In the genomic region with DNA sequence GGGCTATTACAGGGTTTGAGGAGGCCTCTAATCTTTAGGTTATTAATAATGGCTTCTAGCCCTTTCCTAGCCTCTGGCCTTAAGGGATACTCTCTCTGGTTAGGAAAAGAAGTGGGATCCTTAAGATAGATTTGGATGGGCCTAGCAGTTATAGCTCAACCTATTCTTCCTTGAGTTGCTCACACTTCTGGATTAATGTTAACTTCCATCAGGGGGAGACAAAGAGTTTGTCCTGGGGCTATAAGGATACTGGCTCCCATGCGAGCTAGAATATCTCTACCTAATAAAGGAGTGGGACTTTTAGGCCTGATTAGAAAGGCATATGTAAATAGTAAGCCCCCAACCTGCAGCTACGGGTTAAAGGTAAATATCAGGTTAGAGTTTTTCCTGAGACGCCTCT, we compare ENCODE assay signal across 1 cellular context.
TF ChIP-seq lines count a peak whose summit lies in the region.

No MANE protein-coding gene starts in this region.

TF ChIP-seq in HepG2, 621 proteins besides CTCF, POLR2A, EP300 and RAD21 (continued from another document):
- no peak for TF ChIP-seq SRSF9 (IDR thresholded peaks at IDR 0.05; ENCODE audit: borderline replicate concordance, insufficient read depth, low read depth, low read length, poor library complexity, severe bottlenecking)
- TF ChIP-seq ZNF12 (CRISPR knock-in tag; IDR thresholded peaks at IDR 0.05), result peak; percentile 71; the same call in 1 of the 2 replicates
- TF ChIP-seq, protein P1, sequence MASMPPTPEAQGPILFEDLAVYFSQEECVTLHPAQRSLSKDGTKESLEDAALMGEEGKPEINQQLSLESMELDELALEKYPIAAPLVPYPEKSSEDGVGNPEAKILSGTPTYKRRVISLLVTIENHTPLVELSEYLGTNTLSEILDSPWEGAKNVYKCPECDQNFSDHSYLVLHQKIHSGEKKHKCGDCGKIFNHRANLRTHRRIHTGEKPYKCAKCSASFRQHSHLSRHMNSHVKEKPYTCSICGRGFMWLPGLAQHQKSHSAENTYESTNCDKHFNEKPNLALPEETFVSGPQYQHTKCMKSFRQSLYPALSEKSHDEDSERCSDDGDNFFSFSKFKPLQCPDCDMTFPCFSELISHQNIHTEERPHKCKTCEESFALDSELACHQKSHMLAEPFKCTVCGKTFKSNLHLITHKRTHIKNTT (CRISPR knock-in tag; IDR thresholded peaks at IDR 0.05), result no peak
- no peak for TF ChIP-seq TBX3 (IDR thresholded peaks at IDR 0.05; ENCODE audit: borderline replicate concordance)
- TF ChIP-seq, protein P2, sequence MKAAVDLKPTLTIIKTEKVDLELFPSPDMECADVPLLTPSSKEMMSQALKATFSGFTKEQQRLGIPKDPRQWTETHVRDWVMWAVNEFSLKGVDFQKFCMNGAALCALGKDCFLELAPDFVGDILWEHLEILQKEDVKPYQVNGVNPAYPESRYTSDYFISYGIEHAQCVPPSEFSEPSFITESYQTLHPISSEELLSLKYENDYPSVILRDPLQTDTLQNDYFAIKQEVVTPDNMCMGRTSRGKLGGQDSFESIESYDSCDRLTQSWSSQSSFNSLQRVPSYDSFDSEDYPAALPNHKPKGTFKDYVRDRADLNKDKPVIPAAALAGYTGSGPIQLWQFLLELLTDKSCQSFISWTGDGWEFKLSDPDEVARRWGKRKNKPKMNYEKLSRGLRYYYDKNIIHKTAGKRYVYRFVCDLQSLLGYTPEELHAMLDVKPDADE (CRISPR knock-in tag; IDR thresholded peaks at IDR 0.05), result no peak
- TF ChIP-seq FOSL2 (CRISPR knock-in tag; IDR thresholded peaks at IDR 0.05), result no peak
